Comparison of ENCODE assay signal across 13 cellular contexts in genomic region chr7:26562841-26563240, GRCh38.
"Had no signal": no experiment of that assay in that cellular context is flagged by ENCODE, and none has a peak within 500 bp of the region (broad histone marks: within the 10 kb centered on the region; RNA-seq: fewer than 3 reads in every experiment).

No MANE protein-coding gene starts in this region.

- H3K9me3 ChIP-seq: heart right ventricle, tibial artery, uterus had no signal

- H3K4me1 Mint-ChIP-seq: activated CD8-positive, alpha-beta memory T cell treated with anti-CD3 and anti-CD28 coated beads, Interleukin-2, amount 10 ng/mL, durations not matched to agents 7 days and 5 days; activated naive CD8-positive, alpha-beta T cell treated with anti-CD3 and anti-CD28 coated beads, Interleukin-2, amount 10 ng/mL, durations not matched to agents 7 days and 5 days; naive thymus-derived CD4-positive, alpha-beta T cell had no signal

- H3K27me3 ChIP-seq: uterus had no signal

- H3K4me1 ChIP-seq: heart right ventricle, tibial artery, uterus had no signal

- H3K4me3 Mint-ChIP-seq: activated CD8-positive, alpha-beta memory T cell treated with anti-CD3 and anti-CD28 coated beads, Interleukin-2, amount 10 ng/mL, durations not matched to agents 7 days and 5 days; activated naive CD8-positive, alpha-beta T cell treated with anti-CD3 and anti-CD28 coated beads, Interleukin-2, amount 10 ng/mL, durations not matched to agents 7 days and 5 days; activated T-cell treated with anti-CD3 and anti-CD28 coated beads, Interleukin-2, amount 50 U/mL, for 4 hours; naive thymus-derived CD4-positive, alpha-beta T cell had no signal

- H3K36me3 ChIP-seq: heart right ventricle, tibial artery, uterus had no signal

- H3K36me3 Mint-ChIP-seq: activated CD8-positive, alpha-beta memory T cell treated with anti-CD3 and anti-CD28 coated beads, Interleukin-2, amount 10 ng/mL, durations not matched to agents 7 days and 5 days; activated naive CD8-positive, alpha-beta T cell treated with anti-CD3 and anti-CD28 coated beads, Interleukin-2, amount 10 ng/mL, durations not matched to agents 7 days and 5 days had no signal

- H3K27ac Mint-ChIP-seq: activated CD8-positive, alpha-beta memory T cell treated with anti-CD3 and anti-CD28 coated beads, Interleukin-2, amount 10 ng/mL, durations not matched to agents 7 days and 5 days; activated naive CD8-positive, alpha-beta T cell treated with anti-CD3 and anti-CD28 coated beads, Interleukin-2, amount 10 ng/mL, durations not matched to agents 7 days and 5 days; naive thymus-derived CD4-positive, alpha-beta T cell had no signal

- H3K9me3 Mint-ChIP-seq: activated naive CD8-positive, alpha-beta T cell treated with anti-CD3 and anti-CD28 coated beads, Interleukin-2, amount 10 ng/mL, durations not matched to agents 7 days and 5 days; activated T-cell treated with anti-CD3 and anti-CD28 coated beads, Interleukin-2, amount 50 U/mL, for 4 hours had no signal

- DNase-seq: activated CD8-positive, alpha-beta memory T cell treated with anti-CD3 and anti-CD28 coated beads, Interleukin-2, amount 10 ng/mL, durations not matched to agents 7 days and 5 days; activated gamma-delta T cell treated with Interleukin-2 at 50 U/mL for 16 hours; activated naive CD8-positive, alpha-beta T cell treated with anti-CD3 and anti-CD28 coated beads, Interleukin-2, amount 10 ng/mL, durations not matched to agents 7 days and 5 days; activated T-cell treated with anti-CD3 and anti-CD28 coated beads, Interleukin-2, amount 50 U/mL, for 4 hours; aorta; foreskin melanocyte; heart right ventricle; naive thymus-derived CD4-positive, alpha-beta T cell; posterior cingulate gyrus; tibial artery; uterus had no signal

- H3K4me3 ChIP-seq: heart right ventricle, skin epidermis, tibial artery, uterus had no signal

- H3K27ac ChIP-seq: heart right ventricle, skin epidermis, tibial artery, uterus had no signal

- ATAC-seq: activated CD4-positive, CD25-positive, alpha-beta regulatory T cell treated with anti-CD3 and anti-CD28 coated beads, Interleukin-2, amount 50 U/mL, for 24 hours; activated CD8-positive, alpha-beta memory T cell treated with anti-CD3 and anti-CD28 coated beads, Interleukin-2, amount 10 ng/mL, durations not matched to agents 7 days and 5 days; activated T-cell treated with anti-CD3 and anti-CD28 coated beads, Interleukin-2, amount 50 U/mL, for 4 hours; heart right ventricle; naive thymus-derived CD4-positive, alpha-beta T cell had no signal
